20 cellular contexts compared by ENCODE assay signal in genomic region chr7:6529643-6530042, GRCh38. TPM values are rescaled to one million over a fixed set of nuclear protein-coding genes. Genes with fewer than 3 reads are reported as not detected.
A peak's percentile ranks its signal among the peaks of the same experiment; 100 is the strongest.
DNase-seq lines count a peak whose midpoint lies in the region; ATAC-seq and TF ChIP-seq lines count a peak whose summit lies in the region.
"Had no signal": no experiment of that assay in that cellular context is flagged by ENCODE, and none has a peak within 500 bp of the region (broad histone marks: within the 10 kb centered on the region; RNA-seq: fewer than 3 reads in every experiment).

No MANE protein-coding gene starts in this region.

- peaks cover 13% of the 10 kb centered on the region for H3K4me1 Mint-ChIP-seq in T-helper 2 cell treated with Interferon-gamma antibody and Interleukin-4, amounts not matched to agents 5 μg/mL and 100 μg/mL, for 36 hours (ENCODE audit: low read depth)
- H3K4me1 Mint-ChIP-seq in activated naive CD8-positive, alpha-beta T cell (ENCODE audit: low read depth): peaks cover 23% of the 10 kb centered on the region
- H3K4me1 Mint-ChIP-seq in nephron: no peaks in the 10 kb centered on the region

- H3K4me1 ChIP-seq in HCT116 (ENCODE audit: control insufficient read depth in 1 of 2, insufficient read depth in 2 of 2, low read length in 2 of 2): peaks cover 0 to 15% of the 10 kb centered on the region in 2 experiments; a peak in 1 of 4 replicates
- H3K4me1 ChIP-seq: BE2C, parathyroid adenoma had no signal

- RAD21 ChIA-PET in HCT116 (lab: Charles Lee; ENCODE audit: low non-redundant PET in 1 of 2, low total read pairs in 2 of 2, uncharacterized antibody in 2 of 2, unreplicated experiment in 2 of 2): no interaction called here

- ATAC-seq in HCT116: no peak
- no peak for ATAC-seq in HG02588 (IDR thresholded peaks at IDR 0.05; ENCODE audit: unreplicated experiment)
- ATAC-seq: left lobe of liver had no signal

- H4K20me1 ChIP-seq in HCT116 (ENCODE audit: insufficient read depth): no peaks in the 10 kb centered on the region

- no peaks in the 10 kb centered on the region for H3K36me3 ChIP-seq in HCT116 (ENCODE audit: control insufficient read depth in 1 of 2, insufficient read depth in 2 of 2, low read length in 2 of 2)
- H3K36me3 ChIP-seq: BE2C, sigmoid colon had no signal

- intact Hi-C loops in HCT116 (cut with micrococcal nuclease): no loop called here
- intact Hi-C loops in cardiac septum (cut with DNase I): no loop called here

- H2AFZ ChIP-seq in HCT116 (ENCODE audit: low read depth, low read length, poor library complexity, severe bottlenecking): no peak overlapping the region
- H2AFZ ChIP-seq: parathyroid adenoma had no signal

- POLR2A ChIA-PET in HCT116 (lab: Charles Lee): no interaction called here

- CTCF ChIA-PET in HCT116 (lab: Charles Lee): no interaction called here

- H3K27ac ChIP-seq in HCT116 (ENCODE audit: low read depth, low read length): no peak overlapping the region
- H3K27ac ChIP-seq: 22Rv1, parathyroid adenoma, sigmoid colon had no signal

- no peak overlapping the region for H3K27ac Mint-ChIP-seq in T-helper 2 cell treated with Interferon-gamma antibody and Interleukin-4, amounts not matched to agents 5 μg/mL and 100 μg/mL, for 36 hours
- H3K27ac Mint-ChIP-seq in activated naive CD8-positive, alpha-beta T cell: no peak overlapping the region
- no peak overlapping the region for H3K27ac Mint-ChIP-seq in nephron

- no peaks in the 10 kb centered on the region for H3K27me3 ChIP-seq in HCT116 (ENCODE audit: insufficient read depth, low read length)

- no peaks in the 10 kb centered on the region for H3K9me3 ChIP-seq in HCT116 (ENCODE audit: control insufficient read depth in 1 of 2, insufficient read depth in 1 of 2, low read depth in 1 of 2, low read length in 2 of 2)
- H3K9me3 ChIP-seq: BE2C, sigmoid colon had no signal

- no peaks in the 10 kb centered on the region for H3K36me3 Mint-ChIP-seq in T-helper 2 cell treated with Interferon-gamma antibody and Interleukin-4, amounts not matched to agents 5 μg/mL and 100 μg/mL, for 36 hours (ENCODE audit: low read depth)
- no peaks in the 10 kb centered on the region for H3K36me3 Mint-ChIP-seq in activated naive CD8-positive, alpha-beta T cell
- H3K36me3 Mint-ChIP-seq in nephron (ENCODE audit: low read depth): no peaks in the 10 kb centered on the region

- no peak for TF ChIP-seq RAD21 in HCT116 (IDR thresholded peaks at IDR 0.05; ENCODE audit: low read depth)

- H3K9ac ChIP-seq in HCT116 (ENCODE audit: low read length): no peak overlapping the region
- H3K9ac ChIP-seq: parathyroid adenoma had no signal

- DNase-seq in T-helper 2 cell treated with Interferon-gamma antibody and Interleukin-4, amounts not matched to agents 5 μg/mL and 100 μg/mL, for 36 hours (ENCODE audit: low spot score): no peak
- DNase-seq in T-helper 2 cell (no peak), HCT116 (ENCODE audit: low read depth, low spot score) (no peak), cardiac septum (ENCODE audit: low spot score) (no peak), COLO829 (ENCODE audit: low spot score) (no peak)
- DNase-seq: activated CD4-positive, alpha-beta T cell treated with anti-CD3 and anti-CD28 coated beads, Interleukin-2, amount 50 U/mL, for 4 hours; BE2C; effector CD4-positive, alpha-beta T cell; GOT3; NCI-H1105; NCI-H510A; sigmoid colon had no signal

- H3K79me2 ChIP-seq in HCT116 (ENCODE audit: insufficient read depth, low read length): no peaks in the 10 kb centered on the region
- H3K79me2 ChIP-seq: parathyroid adenoma had no signal

- H3K4me3 ChIP-seq in HCT116 (replicated peaks in 1 of 2; ENCODE audit: low read depth in 1 of 2, low read length in 2 of 2): no peak overlapping the region
- H3K4me3 ChIP-seq: sigmoid colon had no signal

- no peaks in the 10 kb centered on the region for H3K9me2 ChIP-seq in HCT116 (ENCODE audit: insufficient read depth)

- H3K27me3 Mint-ChIP-seq in T-helper 2 cell treated with Interferon-gamma antibody and Interleukin-4, amounts not matched to agents 5 μg/mL and 100 μg/mL, for 36 hours (ENCODE audit: low read depth): peaks cover 30% of the 10 kb centered on the region
- H3K27me3 Mint-ChIP-seq in activated naive CD8-positive, alpha-beta T cell: peaks cover 7% of the 10 kb centered on the region
- H3K27me3 Mint-ChIP-seq in nephron (ENCODE audit: low read depth): peaks cover 84% of the 10 kb centered on the region

- TSS peak; percentile 63 for BruUV-seq in HCT116 (replicated peaks; lab: Mats Ljungman, UMichigan)

- no peak for TF ChIP-seq CTCF in HCT116 (IDR thresholded peaks at IDR 0.05 in 2 of 3, conservative IDR thresholded peaks at IDR 0.05 in 1 of 3; ENCODE audit: borderline replicate concordance in 1 of 3, insufficient read depth in 1 of 3, low read depth in 2 of 3, low read length in 2 of 3)
- no peak for TF ChIP-seq CTCF in nephron (IDR thresholded peaks at IDR 0.05; ENCODE audit: unreplicated experiment in 3 of 3)

- peak overlapping the region; percentile 98; the same call in 1 of the 2 replicates for H3K4me2 ChIP-seq in HCT116 (ENCODE audit: low read length)

- H3K9me3 Mint-ChIP-seq in T-helper 2 cell treated with Interferon-gamma antibody and Interleukin-4, amounts not matched to agents 5 μg/mL and 100 μg/mL, for 36 hours: no peaks in the 10 kb centered on the region
- H3K9me3 Mint-ChIP-seq in activated naive CD8-positive, alpha-beta T cell (ENCODE audit: low read depth): no peaks in the 10 kb centered on the region
- no peaks in the 10 kb centered on the region for H3K9me3 Mint-ChIP-seq in nephron

- TF ChIP-seq POLR2A in HCT116 (IDR thresholded peaks at IDR 0.05; ENCODE audit: borderline replicate concordance, extremely low read depth, insufficient read depth, insufficient read length): no peak

- peak overlapping the region; percentile 54 for H3K4me3 Mint-ChIP-seq in T-helper 2 cell treated with Interferon-gamma antibody and Interleukin-4, amounts not matched to agents 5 μg/mL and 100 μg/mL, for 36 hours
- peak overlapping the region; percentile 25 for H3K4me3 Mint-ChIP-seq in activated naive CD8-positive, alpha-beta T cell
- peak overlapping the region in 2 of 3 experiments; percentile 44 to 60 for H3K4me3 Mint-ChIP-seq in nephron

TF ChIP-seq in HCT116, 20 proteins besides CTCF, POLR2A, EP300 and RAD21:
- TF ChIP-seq YY1 (IDR thresholded peaks at IDR 0.05; ENCODE audit: extremely low read depth, insufficient replicate concordance, low read depth, low read length) (no peak), JUND (IDR thresholded peaks at IDR 0.05) (no peak), SRF (IDR thresholded peaks at IDR 0.05; ENCODE audit: low read depth) (no peak), ATF3 (IDR thresholded peaks at IDR 0.05) (no peak), SIN3A (IDR thresholded peaks at IDR 0.05; ENCODE audit: low read depth) (no peak)

RNA-seq across cellular contexts. Expression of gene GRID2IP, which starts 21.6 kb away (rescaled TPM):
- total RNA-seq in HCT116 (2021; ENCODE audit: unreplicated experiment) (3.2 TPM), cardiac septum (not detected)
- 1.4 and 1.8 TPM in 2 replicates for polyA plus RNA-seq in HCT116 (2012)
- total RNA-seq: glomerular endothelial cell, HT1080, left lobe of liver, sigmoid colon had no signal

RNA-seq across cellular contexts. Expression of gene KDELR2, which starts 45.7 kb away (rescaled TPM):
- 123 TPM for total RNA-seq in HCT116 (2021; ENCODE audit: unreplicated experiment)
- 50.1 and 55.0 TPM in 2 replicates for polyA plus RNA-seq in HCT116 (2012)
- 61.2 TPM for total RNA-seq in cardiac septum

RNA-seq across cellular contexts. Expression of gene ZDHHC4, which starts 47.6 kb away (rescaled TPM):
- 59.3 TPM for total RNA-seq in HCT116 (2021; ENCODE audit: unreplicated experiment)
- 70.0 and 80.4 TPM in 2 replicates for polyA plus RNA-seq in HCT116 (2012)
- total RNA-seq in cardiac septum: 34.3 TPM
